8 cellular contexts compared by ENCODE assay signal in genomic region chr1:229271448-229272120, GRCh38. TPM values are rescaled to one million over a fixed set of nuclear protein-coding genes. Genes with fewer than 3 reads are reported as not detected.
A peak's percentile ranks its signal among the peaks of the same experiment; 100 is the strongest.
DNase-seq lines count a peak whose midpoint lies in the region; FAIRE-seq and TF ChIP-seq lines count a peak whose summit lies in the region.

No MANE protein-coding gene starts in this region.

- H3K4me3 ChIP-seq in HFF-Myc (replicated peaks; ENCODE audit: low read depth, low read length): peak overlapping the region; percentile 74
- peak overlapping the region; percentile 82 for H3K4me3 ChIP-seq in fibroblast of mammary gland (ENCODE audit: control insufficient read depth, low read depth, low read length)

- H3K27ac Mint-ChIP-seq in neural crest cell (ENCODE audit: unreplicated experiment): peak overlapping the region; percentile 85

- H3K4me3 Mint-ChIP-seq in neural crest cell: peak overlapping the region; percentile 95

- peaks cover 4% of the 10 kb centered on the region for H3K9me3 Mint-ChIP-seq in neural crest cell

- peaks cover 6% of the 10 kb centered on the region for H3K36me3 Mint-ChIP-seq in neural crest cell (ENCODE audit: low read depth)

- H3K4me1 Mint-ChIP-seq in neural crest cell: peaks cover 29% of the 10 kb centered on the region

- no peak for FAIRE-seq in urothelium cell line (lab: Jason Lieb, UNC)

- TF ChIP-seq CTCF in HFF-Myc (IDR thresholded peaks at IDR 0.05; ENCODE audit: low read depth, low read length, missing control alignments): no peak
- TF ChIP-seq CTCF in fibroblast of mammary gland (conservative IDR thresholded peaks at IDR 0.05; ENCODE audit: control insufficient read depth, insufficient read depth, low read depth, low read length): no peak
- peak; percentile 29 for TF ChIP-seq CTCF in neural crest cell (conservative IDR thresholded peaks at IDR 0.05)

- no peaks in the 10 kb centered on the region for H3K27me3 Mint-ChIP-seq in neural crest cell (ENCODE audit: low read depth)

- peak; percentile 35 for DNase-seq in NCI-H510A treated with DMSO at 0.1 percent for 48 hours (lab: John Stamatoyannopoulos, UW)
- no peak for DNase-seq in NCI-H510A (lab: John Stamatoyannopoulos, UW)
- no peak for DNase-seq in HFF-Myc (ENCODE audit: extremely low read depth, low read depth)
- DNase-seq in NCI-H146 treated with DMSO at 0.1 percent for 48 hours (lab: John Stamatoyannopoulos, UW; ENCODE audit: unreplicated experiment): peak; percentile 13
- DNase-seq in activated T-cell treated with anti-CD3 and anti-CD28 coated beads, Interleukin-2, amount 50 U/mL, for 1 hour: peak; percentile 56
- peak; percentile 19 for DNase-seq in fibroblast of mammary gland (ENCODE audit: low read depth)
- no peak for DNase-seq in neural crest cell (ENCODE audit: low read depth, low spot score)
- peak; percentile 23 for DNase-seq in urothelium cell line (ENCODE audit: low spot score)

RNA-seq across cellular contexts. Expression of gene RAB4A, which starts 0.7 kb away (rescaled TPM):
- 67.0 and 69.0 TPM in 2 replicates for total RNA-seq in neural crest cell

Comparison
In these comparisons a context has a peak if more than half of its experiments do, and no peak if none do; other contexts are left out.
1. DNase-seq: peak in NCI-H510A treated with DMSO at 0.1 percent for 48 hours (single experiment), NCI-H146 treated with DMSO at 0.1 percent for 48 hours (single experiment), activated T-cell treated with anti-CD3 and anti-CD28 coated beads, Interleukin-2, amount 50 U/mL, for 1 hour (single experiment), fibroblast of mammary gland (single experiment) and urothelium cell line (single experiment); none in NCI-H510A (single experiment), HFF-Myc (single experiment) and neural crest cell (single experiment).